ENCODE assay signal across 17 cellular contexts in genomic region chr15:25844981-25845680, GRCh38. TPM values are rescaled to one million over a fixed set of nuclear protein-coding genes. Genes with fewer than 3 reads are reported as not detected.
DNase-seq lines count a peak whose midpoint lies in the region; ATAC-seq and TF ChIP-seq lines count a peak whose summit lies in the region.
"Had no signal": no experiment of that assay in that cellular context is flagged by ENCODE, and none has a peak within 500 bp of the region (broad histone marks: within the 10 kb centered on the region; RNA-seq: fewer than 3 reads in every experiment).

No MANE protein-coding gene starts in this region.

- H3K36me3 Mint-ChIP-seq in activated T-cell treated with anti-CD3 and anti-CD28 coated beads, Interleukin-2, amount 50 U/mL, for 24 hours (ENCODE audit: low read depth): peaks cover 56% of the 10 kb centered on the region
- H3K36me3 Mint-ChIP-seq in activated CD8-positive, alpha-beta T cell treated with anti-CD3 and anti-CD28 coated beads for 36 hours (ENCODE audit: low read depth): peaks cover 21% of the 10 kb centered on the region

- H3K9me3 Mint-ChIP-seq in activated T-cell treated with anti-CD3 and anti-CD28 coated beads, Interleukin-2, amount 50 U/mL, for 24 hours: no peaks in the 10 kb centered on the region
- peaks cover 2% of the 10 kb centered on the region for H3K9me3 Mint-ChIP-seq in activated CD8-positive, alpha-beta T cell treated with anti-CD3 and anti-CD28 coated beads for 36 hours

- no peak for ATAC-seq in activated CD8-positive, alpha-beta T cell treated with anti-CD3 and anti-CD28 coated beads for 36 hours
- ATAC-seq in thoracic aorta (ENCODE audit: insufficient number of reproducible peaks, low FRiP score, low read depth) (no peak), GM21737 (IDR thresholded peaks at IDR 0.05; ENCODE audit: unreplicated experiment) (no peak)
- ATAC-seq: activated CD8-positive, alpha-beta memory T cell treated with anti-CD3 and anti-CD28 coated beads, Interleukin-2, amount 10 ng/mL, durations not matched to agents 7 days and 5 days; HCT116 had no signal

- H3K27me3 Mint-ChIP-seq in activated T-cell treated with anti-CD3 and anti-CD28 coated beads, Interleukin-2, amount 50 U/mL, for 24 hours: no peaks in the 10 kb centered on the region
- H3K27me3 Mint-ChIP-seq in activated CD8-positive, alpha-beta T cell treated with anti-CD3 and anti-CD28 coated beads for 36 hours: no peaks in the 10 kb centered on the region
- H3K27me3 Mint-ChIP-seq: activated CD8-positive, alpha-beta memory T cell treated with anti-CD3 and anti-CD28 coated beads, Interleukin-2, amount 10 ng/mL, durations not matched to agents 7 days and 5 days had no signal

- no peak for TF ChIP-seq CTCF in activated CD8-positive, alpha-beta T cell treated with anti-CD3 and anti-CD28 coated beads for 36 hours (IDR thresholded peaks at IDR 0.05)
- no peak for TF ChIP-seq CTCF in thoracic aorta (IDR thresholded peaks at IDR 0.05)

- H3K4me1 Mint-ChIP-seq in activated T-cell treated with anti-CD3 and anti-CD28 coated beads, Interleukin-2, amount 50 U/mL, for 24 hours (ENCODE audit: low read depth): peaks cover 90% of the 10 kb centered on the region
- peaks cover 58% of the 10 kb centered on the region for H3K4me1 Mint-ChIP-seq in activated CD8-positive, alpha-beta T cell treated with anti-CD3 and anti-CD28 coated beads for 36 hours (ENCODE audit: low read depth)

- H3K27me3 ChIP-seq in effector memory CD4-positive, alpha-beta T cell (replicated peaks; ENCODE audit: control insufficient read depth, insufficient read depth, low read length, poor library complexity, severe bottlenecking): no peaks in the 10 kb centered on the region
- H3K27me3 ChIP-seq in thoracic aorta (replicated peaks; ENCODE audit: insufficient read depth): no peaks in the 10 kb centered on the region
- H3K27me3 ChIP-seq: MG63 had no signal

- POLR2A ChIA-PET in activated CD8-positive, alpha-beta T cell treated with anti-CD3 and anti-CD28 coated beads for 36 hours (lab: Charles Lee): no interaction called here

- intact Hi-C loops in activated CD8-positive, alpha-beta T cell treated with anti-CD3 and anti-CD28 coated beads for 36 hours (cut with micrococcal nuclease): no loop called here

- peak overlapping the region; percentile 98 for H3K27ac Mint-ChIP-seq in activated T-cell treated with anti-CD3 and anti-CD28 coated beads, Interleukin-2, amount 50 U/mL, for 24 hours
- H3K27ac Mint-ChIP-seq in activated CD8-positive, alpha-beta T cell treated with anti-CD3 and anti-CD28 coated beads for 36 hours: peak overlapping the region; percentile 97
- H3K27ac Mint-ChIP-seq: activated CD8-positive, alpha-beta memory T cell treated with anti-CD3 and anti-CD28 coated beads, Interleukin-2, amount 10 ng/mL, durations not matched to agents 7 days and 5 days had no signal

- no peaks in the 10 kb centered on the region for H3K9me3 ChIP-seq in effector memory CD4-positive, alpha-beta T cell (ENCODE audit: control insufficient read depth, low read length)
- H3K9me3 ChIP-seq in thoracic aorta: no peaks in the 10 kb centered on the region
- H3K9me3 ChIP-seq: MG63 had no signal

- peaks cover 6% of the 10 kb centered on the region for H3K36me3 ChIP-seq in effector memory CD4-positive, alpha-beta T cell (ENCODE audit: control insufficient read depth, insufficient read depth, low read length)
- H3K36me3 ChIP-seq in thoracic aorta: no peaks in the 10 kb centered on the region
- H3K36me3 ChIP-seq: MG63 had no signal

- peak; percentile 55 for DNase-seq in activated T-cell treated with anti-CD3 and anti-CD28 coated beads, Interleukin-2, amount 50 U/mL, for 24 hours
- DNase-seq in activated T-cell treated with anti-CD3 and anti-CD28 coated beads for 4 hours (no peak), thoracic aorta (ENCODE audit: low spot score) (no peak), ureter (ENCODE audit: low spot score) (no peak), SHP77 (lab: John Stamatoyannopoulos, UW) (no peak)
- no peak for DNase-seq in activated CD8-positive, alpha-beta T cell treated with anti-CD3 and anti-CD28 coated beads for 36 hours
- no peak for DNase-seq in effector memory CD4-positive, alpha-beta T cell
- DNase-seq: activated CD8-positive, alpha-beta memory T cell treated with anti-CD3 and anti-CD28 coated beads, Interleukin-2, amount 10 ng/mL, durations not matched to agents 7 days and 5 days; amniotic stem cell; erythroblast; mesendoderm; MG63; NCI-H187; stimulated activated CD4-positive, alpha-beta T cell treated with anti-CD3 and anti-CD28 coated beads, Interleukin-4, amount 100 ng/mL, for 24 hours; trophoblast cell had no signal

- H3K27ac ChIP-seq in effector memory CD4-positive, alpha-beta T cell (ENCODE audit: insufficient read depth, low read length, poor library complexity, severe bottlenecking): peak overlapping the region; percentile 20
- H3K27ac ChIP-seq in thoracic aorta: peak overlapping the region; percentile 29 to 58

- CTCF ChIA-PET in activated CD8-positive, alpha-beta T cell treated with anti-CD3 and anti-CD28 coated beads for 36 hours (lab: Charles Lee): no interaction called here

- H3K4me1 ChIP-seq in effector memory CD4-positive, alpha-beta T cell (ENCODE audit: control insufficient read depth, insufficient read depth, low read length, poor library complexity, severe bottlenecking): peaks cover 38% of the 10 kb centered on the region
- peaks cover 30 to 70% of the 10 kb centered on the region in 2 donors for H3K4me1 ChIP-seq in thoracic aorta (ENCODE audit: control insufficient read depth in 1 of 2, low read depth in 2 of 2)

- no peak overlapping the region for H3K4me3 ChIP-seq in effector memory CD4-positive, alpha-beta T cell (ENCODE audit: insufficient read depth, low read depth, low read length, poor library complexity, severe bottlenecking)
- H3K4me3 ChIP-seq in thoracic aorta: peak overlapping the region; percentile 13
- H3K4me3 ChIP-seq: MG63 had no signal

- H3K4me3 Mint-ChIP-seq in activated T-cell treated with anti-CD3 and anti-CD28 coated beads, Interleukin-2, amount 50 U/mL, for 24 hours: peak overlapping the region; percentile 10
- no peak overlapping the region for H3K4me3 Mint-ChIP-seq in activated CD8-positive, alpha-beta T cell treated with anti-CD3 and anti-CD28 coated beads for 36 hours
- H3K4me3 Mint-ChIP-seq: activated CD8-positive, alpha-beta memory T cell treated with anti-CD3 and anti-CD28 coated beads, Interleukin-2, amount 10 ng/mL, durations not matched to agents 7 days and 5 days had no signal

RNA-seq across cellular contexts. Expression of gene ATP10A, which starts 18.0 kb away (rescaled TPM):
- 10 to 100 TPM; 17.8 to 21.0 TPM for total RNA-seq in activated CD8-positive, alpha-beta T cell treated with anti-CD3 and anti-CD28 coated beads for 36 hours
- total RNA-seq in thoracic aorta (10 to 100 TPM; 59.4 to 89.8 TPM), ureter (10.6 TPM)
